ENCODE assay signal across 41 cellular contexts in the genomic region with DNA sequence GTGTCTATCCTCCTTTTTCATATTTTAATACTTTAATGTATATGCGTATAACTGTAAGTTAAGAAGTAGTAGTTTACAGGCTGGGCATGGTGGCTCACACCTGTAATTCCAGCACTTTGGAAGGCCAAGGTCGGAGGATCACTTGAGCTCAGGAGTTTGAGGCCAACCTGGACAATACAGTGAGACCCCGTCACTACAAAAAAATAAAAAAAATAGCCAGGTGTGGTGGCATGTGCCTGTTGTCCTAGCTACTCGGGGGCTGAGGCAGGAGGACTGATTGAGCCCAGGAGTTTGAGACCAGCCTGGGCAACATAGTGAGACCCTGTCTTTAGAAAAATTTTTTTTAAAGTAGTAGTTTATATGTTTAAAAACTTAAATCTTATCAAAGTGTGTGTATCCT. TPM values are rescaled to one million over a fixed set of nuclear protein-coding genes. Genes with fewer than 3 reads are reported as not detected.
"Had no signal": no experiment of that assay in that cellular context is flagged by ENCODE, and none has a peak within 500 bp of the region (broad histone marks: within the 10 kb centered on the region; RNA-seq: fewer than 3 reads in every experiment).

No MANE protein-coding gene starts in this region.

- H3K27me3 ChIP-seq: adrenal gland, ascending aorta, body of pancreas, brain microvascular endothelial cell, breast epithelium, cardiac muscle cell, colonic mucosa had no signal

- H3K4me1 ChIP-seq: breast epithelium had no signal

- H3K4me1 Mint-ChIP-seq: activated naive CD4-positive, alpha-beta T cell treated with anti-CD3 and anti-CD28 coated beads, Interleukin-2, amount 10 ng/mL, durations not matched to agents 7 days and 5 days; activated naive CD4-positive, alpha-beta T cell treated with anti-CD3 and anti-CD28 coated beads, Interleukin-2, amount 50 U/mL, for 24 hours; activated naive CD8-positive, alpha-beta T cell treated with anti-CD3 and anti-CD28 coated beads for 36 hours; activated naive CD8-positive, alpha-beta T cell treated with anti-CD3 and anti-CD28 coated beads, Interleukin-2, amount 10 ng/mL, durations not matched to agents 7 days and 5 days; central memory CD8-positive, alpha-beta T cell had no signal

- ATAC-seq: activated naive CD8-positive, alpha-beta T cell treated with anti-CD3 and anti-CD28 coated beads, Interleukin-2, amount 50 U/mL, for 24 hours; activated T-cell treated with anti-CD3 and anti-CD28 coated beads, Interleukin-2, amount 50 U/mL, for 4 hours; body of pancreas had no signal

- H3K27ac Mint-ChIP-seq: activated naive CD4-positive, alpha-beta T cell treated with anti-CD3 and anti-CD28 coated beads for 36 hours; activated naive CD4-positive, alpha-beta T cell treated with anti-CD3 and anti-CD28 coated beads, Interleukin-2, amount 10 ng/mL, durations not matched to agents 7 days and 5 days; activated naive CD4-positive, alpha-beta T cell treated with anti-CD3 and anti-CD28 coated beads, Interleukin-2, amount 50 U/mL, for 24 hours; activated naive CD8-positive, alpha-beta T cell; activated naive CD8-positive, alpha-beta T cell treated with anti-CD3 and anti-CD28 coated beads for 36 hours; activated naive CD8-positive, alpha-beta T cell treated with anti-CD3 and anti-CD28 coated beads, Interleukin-2, amount 10 ng/mL, durations not matched to agents 7 days and 5 days; activated naive CD8-positive, alpha-beta T cell treated with anti-CD3 and anti-CD28 coated beads, Interleukin-2, amount 50 U/mL, for 24 hours; activated T-cell treated with anti-CD3 and anti-CD28 coated beads, Interleukin-2, amount 50 U/mL, for 72 hours; activated T-helper 2 cell treated with anti-CD3 and anti-CD28 coated beads, Interferon-gamma antibody, Interleukin-2, Interleukin-4, amounts not matched to agents 10 μg/mL and 5 μg/mL and 100 μg/mL, durations not matched to agents 14 hours and 24 hours and 36 hours; brain had no signal

- H3K9me3 ChIP-seq: adrenal gland, ascending aorta, body of pancreas, colonic mucosa had no signal

- H3K27me3 Mint-ChIP-seq: activated naive CD4-positive, alpha-beta T cell treated with anti-CD3 and anti-CD28 coated beads, Interleukin-2, amount 10 ng/mL, durations not matched to agents 7 days and 5 days; activated naive CD4-positive, alpha-beta T cell treated with anti-CD3 and anti-CD28 coated beads, Interleukin-2, amount 50 U/mL, for 24 hours; activated naive CD8-positive, alpha-beta T cell; activated naive CD8-positive, alpha-beta T cell treated with anti-CD3 and anti-CD28 coated beads for 36 hours; activated naive CD8-positive, alpha-beta T cell treated with anti-CD3 and anti-CD28 coated beads, Interleukin-2, amount 10 ng/mL, durations not matched to agents 7 days and 5 days; activated naive CD8-positive, alpha-beta T cell treated with anti-CD3 and anti-CD28 coated beads, Interleukin-2, amount 50 U/mL, for 24 hours; activated T-helper 17 cell treated with anti-CD3 and anti-CD28 coated beads, Interleukin-2, amount 50 U/mL, for 72 hours; brain; central memory CD8-positive, alpha-beta T cell had no signal

- FAIRE-seq: bronchial epithelial cell, colon had no signal

- H3K4me3 Mint-ChIP-seq: activated naive CD4-positive, alpha-beta T cell treated with anti-CD3 and anti-CD28 coated beads for 36 hours; activated naive CD4-positive, alpha-beta T cell treated with anti-CD3 and anti-CD28 coated beads, Interleukin-2, amount 10 ng/mL, durations not matched to agents 7 days and 5 days; activated naive CD4-positive, alpha-beta T cell treated with anti-CD3 and anti-CD28 coated beads, Interleukin-2, amount 50 U/mL, for 24 hours; activated naive CD8-positive, alpha-beta T cell; activated naive CD8-positive, alpha-beta T cell treated with anti-CD3 and anti-CD28 coated beads for 36 hours; activated naive CD8-positive, alpha-beta T cell treated with anti-CD3 and anti-CD28 coated beads, Interleukin-2, amount 10 ng/mL, durations not matched to agents 7 days and 5 days; activated naive CD8-positive, alpha-beta T cell treated with anti-CD3 and anti-CD28 coated beads, Interleukin-2, amount 50 U/mL, for 24 hours; activated T-cell treated with anti-CD3 and anti-CD28 coated beads, Interleukin-2, amount 50 U/mL, for 4 hours; activated T-cell treated with anti-CD3 and anti-CD28 coated beads, Interleukin-2, amount 50 U/mL, for 72 hours; activated T-helper 17 cell treated with anti-CD3 and anti-CD28 coated beads, Interleukin-2, amount 50 U/mL, for 72 hours; brain; central memory CD8-positive, alpha-beta T cell had no signal

- H3K9me3 Mint-ChIP-seq: activated naive CD4-positive, alpha-beta T cell treated with anti-CD3 and anti-CD28 coated beads, Interleukin-2, amount 50 U/mL, for 24 hours; central memory CD8-positive, alpha-beta T cell had no signal

- H3K4me3 ChIP-seq: adrenal gland, ascending aorta, body of pancreas, breast epithelium, cardiac muscle cell, colonic mucosa had no signal

- H3K27ac ChIP-seq: ascending aorta, body of pancreas, brain microvascular endothelial cell, breast epithelium, cardiac muscle cell, colonic mucosa had no signal

- H3K36me3 ChIP-seq: adrenal gland, breast epithelium, colonic mucosa had no signal

- DNase-seq: activated effector memory CD4-positive, alpha-beta T cell treated with anti-CD3 and anti-CD28 coated beads, Interleukin-2, amount 50 U/mL, for 16 hours; activated effector memory CD4-positive, alpha-beta T cell treated with Interleukin-2 at 50 U/mL for 16 hours; activated gamma-delta T cell; activated gamma-delta T cell treated with Interleukin-2 at 50 U/mL for 16 hours; activated naive CD4-positive, alpha-beta T cell; activated naive CD4-positive, alpha-beta T cell treated with anti-CD3 and anti-CD28 coated beads for 36 hours; activated naive CD4-positive, alpha-beta T cell treated with anti-CD3 and anti-CD28 coated beads, Interleukin-2, amount 10 ng/mL, durations not matched to agents 7 days and 5 days; activated naive CD4-positive, alpha-beta T cell treated with anti-CD3 and anti-CD28 coated beads, Interleukin-2, amount 50 U/mL, for 16 hours; activated naive CD4-positive, alpha-beta T cell treated with Interleukin-2 at 50 U/mL for 16 hours; activated naive CD8-positive, alpha-beta T cell treated with anti-CD3 and anti-CD28 coated beads for 36 hours; activated naive CD8-positive, alpha-beta T cell treated with anti-CD3 and anti-CD28 coated beads, Interleukin-2, amount 10 ng/mL, durations not matched to agents 7 days and 5 days; activated naive CD8-positive, alpha-beta T cell treated with anti-CD3 and anti-CD28 coated beads, Interleukin-2, amount 50 U/mL, for 24 hours; activated T-cell treated with anti-CD3 and anti-CD28 coated beads, Interleukin-2, amount 50 U/mL, for 4 hours; activated T-cell treated with anti-CD3 and anti-CD28 coated beads, Interleukin-2, amount 50 U/mL, for 48 hours; activated T-cell treated with anti-CD3 and anti-CD28 coated beads, Interleukin-2, amount 50 U/mL, for 72 hours; adrenal gland; amniotic stem cell; amygdala; anterior cingulate cortex; aorta; body of pancreas; brain microvascular endothelial cell; caudate nucleus; central memory CD4-positive, alpha-beta T cell; cerebellar nuclear complex; colonic mucosa had no signal

RNA-seq across cellular contexts. Expression of a gene that starts 25.8 kb away (rescaled TPM):
- total RNA-seq: activated naive CD4-positive, alpha-beta T cell treated with anti-CD3 and anti-CD28 coated beads for 36 hours; activated naive CD8-positive, alpha-beta T cell treated with anti-CD3 and anti-CD28 coated beads for 36 hours; activated naive CD8-positive, alpha-beta T cell treated with anti-CD3 and anti-CD28 coated beads, Interleukin-2, amount 10 ng/mL, durations not matched to agents 7 days and 5 days; activated T-cell treated with anti-CD3 and anti-CD28 coated beads, Interleukin-2, amount 50 U/mL, for 4 hours; activated T-helper 2 cell treated with anti-CD3 and anti-CD28 coated beads, Interferon-gamma antibody, Interleukin-2, Interleukin-4, amounts not matched to agents 10 μg/mL and 5 μg/mL and 100 μg/mL, durations not matched to agents 14 hours and 24 hours and 36 hours; aorta; ascending aorta; astrocyte; body of pancreas; breast epithelium; bronchial epithelial cell; cerebellum; chondrocyte; colonic mucosa had no signal
- polyA plus RNA-seq: adipose tissue, aorta had no signal
